ENCODE assay signal across 9 cellular contexts in the genomic region with DNA sequence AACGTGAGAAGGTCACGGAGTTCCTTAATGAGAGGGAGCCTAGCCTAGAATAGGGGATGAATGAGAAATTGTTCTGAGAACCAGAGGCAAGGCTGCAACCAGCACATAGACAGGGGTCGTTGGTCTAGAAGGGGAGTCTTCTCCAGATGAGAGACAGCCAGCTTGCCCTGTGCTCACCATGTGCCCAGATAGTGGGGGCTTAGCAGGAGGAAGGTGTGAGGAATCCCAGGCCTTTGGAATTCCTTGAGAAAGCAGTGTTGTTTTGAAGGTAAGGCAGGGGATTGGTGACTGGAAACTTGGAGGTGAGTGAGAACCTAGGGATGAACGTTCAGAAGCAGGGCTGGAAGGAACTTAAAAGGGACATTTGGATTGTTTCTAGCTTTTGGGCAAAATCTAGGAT. TPM values are rescaled to one million over a fixed set of nuclear protein-coding genes. Genes with fewer than 3 reads are reported as not detected.
DNase-seq lines count a peak whose midpoint lies in the region; ATAC-seq, FAIRE-seq and TF ChIP-seq lines count a peak whose summit lies in the region.
"Had no signal": no experiment of that assay in that cellular context is flagged by ENCODE, and none has a peak within 500 bp of the region (broad histone marks: within the 10 kb centered on the region; RNA-seq: fewer than 3 reads in every experiment).

No MANE protein-coding gene starts in this region.

- H2AFZ ChIP-seq in GM12878 (ENCODE audit: control insufficient read depth, low read depth, low read length) = no peak overlapping the region

- no peak overlapping the region for H4K5ac ChIP-seq in mesendoderm (ENCODE audit: low read length)

- RAD21 ChIA-PET in GM12878 (lab: Charles Lee; ENCODE audit: unreplicated experiment) = interaction anchor here (0.6 to 0.8 kb wide), 3 partner anchors 49 to 325 kb away, joined by 3 read pairs; a partner anchor contains a TSS

- H3K27ac Mint-ChIP-seq in stimulated activated naive CD8-positive, alpha-beta T cell treated with anti-CD3 and anti-CD28 coated beads, Interleukin-15, Interleukin-2, amounts not matched to agents 100 ng/mL and 50 ng/mL, for 24 hours = peak overlapping the region; percentile 39

- H3K36me3 ChIP-seq in GM12878 (ENCODE audit: control insufficient read depth in 2 of 2, insufficient read depth in 2 of 2, low read length in 1 of 2) (peaks cover 11 to 19% of the 10 kb centered on the region in 2 experiments; a peak in 3 of 4 replicates), mesendoderm (ENCODE audit: control insufficient read depth, insufficient read depth, low read length) (no peaks in the 10 kb centered on the region)

- no peak overlapping the region for H2BK15ac ChIP-seq in mesendoderm (replicated peaks; ENCODE audit: low read depth)

- DNase-seq in stimulated activated naive CD8-positive, alpha-beta T cell treated with anti-CD3 and anti-CD28 coated beads, Interleukin-15, Interleukin-2, amounts not matched to agents 100 U/mL and 50 U/mL, for 24 hours = no peak
- no peak for DNase-seq in GM12878 (ENCODE audit: low read depth, low spot score)
- DNase-seq in mesendoderm = peak; percentile 93
- DNase-seq in central memory CD4-positive, alpha-beta T cell = no peak
- no peak for DNase-seq in GM03348 (ENCODE audit: low spot score)
- DNase-seq in MV-4-11 (lab: John Stamatoyannopoulos, UW) = no peak
- DNase-seq: DMS 273 treated with DMSO at 0.1 percent for 48 hours had no signal

- no peaks in the 10 kb centered on the region; the same call in 1 of the 2 replicates for H4K20me1 ChIP-seq in GM12878 (ENCODE audit: control insufficient read depth, insufficient read depth)

- no peak overlapping the region for H2BK120ac ChIP-seq in mesendoderm (ENCODE audit: low read depth, low read length)

- peaks cover 46% of the 10 kb centered on the region for H3K79me2 ChIP-seq in GM12878 (ENCODE audit: control insufficient read depth, insufficient read depth, low read length)
- peaks cover 52% of the 10 kb centered on the region for H3K79me2 ChIP-seq in mesendoderm (ENCODE audit: control insufficient read depth, insufficient read depth, low read length)

- H2AK5ac ChIP-seq in mesendoderm (ENCODE audit: low read length) = peak overlapping the region; percentile 33

- TF ChIP-seq RAD21 in GM12878 (IDR thresholded peaks at IDR 0.05; ENCODE audit: insufficient read depth, low read depth, low read length) = no peak

- peak overlapping the region; percentile 35 for H3K4me3 Mint-ChIP-seq in stimulated activated naive CD8-positive, alpha-beta T cell treated with anti-CD3 and anti-CD28 coated beads, Interleukin-15, Interleukin-2, amounts not matched to agents 100 ng/mL and 50 ng/mL, for 24 hours

- H3K4me3 ChIP-seq in GM12878 = no peak overlapping the region; the same call in 1 of the 2 replicates
- H3K4me3 ChIP-seq in mesendoderm (ENCODE audit: low read length) = no peak overlapping the region

- no peak for TF ChIP-seq CTCF in GM12878 (IDR thresholded peaks at IDR 0.05 in 2 of 3, conservative IDR thresholded peaks at IDR 0.05 in 1 of 3; ENCODE audit: control insufficient read depth in 2 of 3, extremely low read depth in 1 of 3, insufficient read depth in 1 of 3, low read depth in 3 of 3, low read length in 3 of 3)

- H3K9me3 ChIP-seq in GM12878 (replicated peaks; ENCODE audit: control insufficient read depth, insufficient read depth, low read length) = no peaks in the 10 kb centered on the region

- H2BK5ac ChIP-seq in mesendoderm (ENCODE audit: low read length) = no peak overlapping the region

- peaks cover 35% of the 10 kb centered on the region for H3K4me1 ChIP-seq in GM12878 (ENCODE audit: control insufficient read depth, insufficient read depth, low read length)
- H3K4me1 ChIP-seq in mesendoderm (ENCODE audit: control insufficient read depth, low read depth, low read length) = peaks cover 20% of the 10 kb centered on the region

- H4K8ac ChIP-seq in mesendoderm (ENCODE audit: low read depth, low read length) = no peak overlapping the region

- no peaks in the 10 kb centered on the region for H3K27me3 Mint-ChIP-seq in stimulated activated naive CD8-positive, alpha-beta T cell treated with anti-CD3 and anti-CD28 coated beads, Interleukin-15, Interleukin-2, amounts not matched to agents 100 ng/mL and 50 ng/mL, for 24 hours

- ATAC-seq in stimulated activated naive CD8-positive, alpha-beta T cell treated with anti-CD3 and anti-CD28 coated beads, Interleukin-15, Interleukin-2, amounts not matched to agents 100 U/mL and 50 U/mL, for 24 hours = no peak
- ATAC-seq in GM12878 (no peak), GM21423 (IDR thresholded peaks at IDR 0.05; ENCODE audit: unreplicated experiment) (no peak)

- in situ Hi-C loops in GM12878 (cut with MboI) = no loop called here

- no peak for TF ChIP-seq EP300 in GM12878 (IDR thresholded peaks at IDR 0.05; ENCODE audit: borderline replicate concordance in 1 of 2, control insufficient read depth in 1 of 2, low read depth in 2 of 2, low read length in 2 of 2)

- H3K9ac ChIP-seq in GM12878 (ENCODE audit: control insufficient read depth, insufficient read depth, low read length) (0 out of 2 replicates have a peak overlapping the region, but pooled peaks have one; percentile 41), mesendoderm (ENCODE audit: low read length) (no peak overlapping the region)

- no peak overlapping the region for H3K18ac ChIP-seq in mesendoderm (ENCODE audit: low read length)

- no peak for FAIRE-seq in GM12878 (lab: Jason Lieb, UNC)

- intact Hi-C loops in GM12878 (cut with micrococcal nuclease; ENCODE audit: unreplicated experiment) = no loop called here

- H3K27ac ChIP-seq in GM12878 (ENCODE audit: control insufficient read depth, insufficient read depth) = peak overlapping the region; percentile 85
- H3K27ac ChIP-seq in mesendoderm (ENCODE audit: low read depth, low read length) = no peak overlapping the region

- CTCF ChIA-PET in GM12878 (lab: Yijun Ruan, JAX) = interaction anchor here (1.2 to 2.3 kb wide), 5 partner anchors 10 to 119 kb away, joined by 3 to 9 read pairs (median 4); a partner anchor contains a TSS

- no peaks in the 10 kb centered on the region for H3K9me3 Mint-ChIP-seq in stimulated activated naive CD8-positive, alpha-beta T cell treated with anti-CD3 and anti-CD28 coated beads, Interleukin-15, Interleukin-2, amounts not matched to agents 100 ng/mL and 50 ng/mL, for 24 hours

- H3K56ac ChIP-seq in mesendoderm (ENCODE audit: low read length) = peak overlapping the region; percentile 30

- no peak overlapping the region for H3K4ac ChIP-seq in mesendoderm (ENCODE audit: low read depth, low read length)

- peak overlapping the region; percentile 78 for H3K4me2 ChIP-seq in GM12878 (ENCODE audit: control insufficient read depth, insufficient read depth)
- no peak overlapping the region for H3K4me2 ChIP-seq in mesendoderm (ENCODE audit: low read length)

- no TSS peak for BruUV-seq in GM12878 (replicated peaks; lab: Mats Ljungman, UMichigan)

- no peak overlapping the region for H3K23ac ChIP-seq in mesendoderm (ENCODE audit: low read length)

- H3K27me3 ChIP-seq in GM12878 (replicated peaks in 1 of 2; ENCODE audit: control insufficient read depth in 2 of 2, insufficient read depth in 2 of 2, low read length in 1 of 2) (no peaks in the 10 kb centered on the region), mesendoderm (ENCODE audit: insufficient read depth, low read length, poor library complexity) (no peaks in the 10 kb centered on the region)

- TF ChIP-seq POLR2A in GM12878 (IDR thresholded peaks at IDR 0.05; ENCODE audit: low read depth, low read length) = no peak

- POLR2A ChIA-PET in GM12878 (lab: Charles Lee) = interaction anchor here (0.6 to 1.2 kb wide), 2 partner anchors 8 to 11 kb away, joined by 3 to 5 read pairs; no protein-coding TSS in a partner anchor

- peaks cover 84% of the 10 kb centered on the region for H3K4me1 Mint-ChIP-seq in stimulated activated naive CD8-positive, alpha-beta T cell treated with anti-CD3 and anti-CD28 coated beads, Interleukin-15, Interleukin-2, amounts not matched to agents 100 ng/mL and 50 ng/mL, for 24 hours (ENCODE audit: low read depth)

- peaks cover 14% of the 10 kb centered on the region for H3K36me3 Mint-ChIP-seq in stimulated activated naive CD8-positive, alpha-beta T cell treated with anti-CD3 and anti-CD28 coated beads, Interleukin-15, Interleukin-2, amounts not matched to agents 100 ng/mL and 50 ng/mL, for 24 hours (ENCODE audit: low read depth)

- H3K79me1 ChIP-seq in mesendoderm (ENCODE audit: low read length) = peaks cover 37% of the 10 kb centered on the region

- 13% methylated on average over 4 of the region's 4 CpGs for WGBS in GM12878 (ENCODE audit: insufficient coverage, insufficient replicate concordance, low lambda C conversion rate, missing lambda C conversion rate)
- WGBS in mesendoderm (ENCODE audit: extremely low coverage, insufficient coverage, low lambda C conversion rate) = no CpG with 5 or more reads among the region's 4 CpGs

- SMC1A ChIA-PET in GM12878 (lab: Charles Lee; ENCODE audit: uncharacterized antibody, unreplicated experiment) = interaction anchor here (1.5 kb wide), 3 partner anchors 15 to 51 kb away, joined by 3 to 8 read pairs (median 5); no protein-coding TSS in a partner anchor

RNA-seq across cellular contexts. Expression of a gene that starts 29.4 kb away (rescaled TPM):
- 0.40 and 0.81 TPM in 2 replicates for total RNA-seq in GM12878 (2013; cell fraction: nucleolus; rRNA removed)
- 0.05 and 0.17 TPM in 2 replicates for total RNA-seq in GM12878 (2014; rRNA removed)
- total RNA-seq in GM12878 (2014; rRNA removed; fragmentation: Illumina TruSeq; extraction: Trizol) = 0.09 TPM in 1 of 2 replicates, not detected in the other
- 0.16 and 0.28 TPM in 2 replicates for total RNA-seq in GM12878 (2021)
- not detected for polyA plus RNA-seq in GM12878 (2011; ENCODE audit: low read depth)
- 0.07 and 0.11 TPM in 2 replicates for polyA plus RNA-seq in GM12878 (2011; rRNA removed)
- 0.18 TPM in 2 replicates for polyA plus RNA-seq in GM12878 (2011; cell fraction: cytosol; rRNA removed)
- 0.31 and 0.66 TPM in 2 replicates for polyA plus RNA-seq in GM12878 (2011; cell fraction: nucleus; rRNA removed)
- 0.15 and 0.16 TPM in 2 replicates for polyA plus RNA-seq in GM12878 (2012)
- polyA plus RNA-seq in GM12878 (2014; fragmentation: Illumina TruSeq; extraction: Trizol) = 0.06 and 0.10 TPM in 2 replicates
- not detected for polyA plus RNA-seq in GM12878 (2014; fragmentation: Nextera tagmentation; extraction: Ambion mirVana)
- 0.23 and 0.32 TPM in 2 replicates for polyA plus RNA-seq in GM12878 (2014; rRNA removed)
- not detected for polyA plus RNA-seq in GM12878 (2016; fragmentation: Nextera tagmentation; extraction: Ambion mirVana)
- polyA minus RNA-seq in GM12878 (2011; rRNA and poly(A)+ RNA removed) = 0.07 TPM in 1 of 2 replicates, not detected in the other
- not detected in 2 replicates for polyA minus RNA-seq in GM12878 (2011; cell fraction: cytosol; rRNA and poly(A)+ RNA removed)
- polyA minus RNA-seq in GM12878 (2011; cell fraction: nucleus; rRNA and poly(A)+ RNA removed) = 0.12 TPM in 1 of 2 replicates, not detected in the other
- polyA plus RNA-seq in mesendoderm (2013, experiment 1 of 2) = 35.7 TPM
- polyA plus RNA-seq in mesendoderm (2013, experiment 2 of 2) = 36.5 TPM

RNA-seq across cellular contexts. Expression of a gene that starts 48.7 kb away (rescaled TPM):
- 23.7 and 26.6 TPM in 2 replicates for total RNA-seq in GM12878 (2013; cell fraction: nucleolus; rRNA removed)
- total RNA-seq in GM12878 (2014; rRNA removed) = 10.7 and 14.8 TPM in 2 replicates
- 9.3 and 9.7 TPM in 2 replicates for total RNA-seq in GM12878 (2014; rRNA removed; fragmentation: Illumina TruSeq; extraction: Trizol)
- 29.5 and 30.0 TPM in 2 replicates for total RNA-seq in GM12878 (2021)
- 7.8 TPM for polyA plus RNA-seq in GM12878 (2011; ENCODE audit: low read depth)
- 11.3 and 14.5 TPM in 2 replicates for polyA plus RNA-seq in GM12878 (2011; rRNA removed)
- 13.9 and 15.3 TPM in 2 replicates for polyA plus RNA-seq in GM12878 (2011; cell fraction: cytosol; rRNA removed)
- polyA plus RNA-seq in GM12878 (2011; cell fraction: nucleus; rRNA removed) = 21.1 and 29.6 TPM in 2 replicates
- polyA plus RNA-seq in GM12878 (2012) = 12.7 and 13.2 TPM in 2 replicates
- polyA plus RNA-seq in GM12878 (2014; fragmentation: Illumina TruSeq; extraction: Trizol) = 13.6 and 16.1 TPM in 2 replicates
- under 1 TPM; 0.19 to 0.40 TPM for polyA plus RNA-seq in GM12878 (2014; fragmentation: Nextera tagmentation; extraction: Ambion mirVana)
- 20.2 and 22.2 TPM in 2 replicates for polyA plus RNA-seq in GM12878 (2014; rRNA removed)
- 10 to 100 TPM in 1 of 2 experiments, 1 to 10 TPM in 1; 4.1 to 11.9 TPM for polyA plus RNA-seq in GM12878 (2016; fragmentation: Nextera tagmentation; extraction: Ambion mirVana)
- 20.0 and 24.5 TPM in 2 replicates for polyA minus RNA-seq in GM12878 (2011; rRNA and poly(A)+ RNA removed)
- polyA minus RNA-seq in GM12878 (2011; cell fraction: cytosol; rRNA and poly(A)+ RNA removed) = 14.2 and 16.5 TPM in 2 replicates
- 8.9 and 19.0 TPM in 2 replicates for polyA minus RNA-seq in GM12878 (2011; cell fraction: nucleus; rRNA and poly(A)+ RNA removed)
- 44.0 TPM for polyA plus RNA-seq in mesendoderm (2013, experiment 1 of 2)
- polyA plus RNA-seq in mesendoderm (2013, experiment 2 of 2) = 44.6 TPM

RNA-seq across cellular contexts. Expression of a gene that starts 51.2 kb away (rescaled TPM):
- total RNA-seq in GM12878 (2013; cell fraction: nucleolus; rRNA removed) = 57.1 and 59.5 TPM in 2 replicates
- 16.4 and 17.5 TPM in 2 replicates for total RNA-seq in GM12878 (2014; rRNA removed)
- total RNA-seq in GM12878 (2014; rRNA removed; fragmentation: Illumina TruSeq; extraction: Trizol) = 18.0 and 19.1 TPM in 2 replicates
- total RNA-seq in GM12878 (2021) = 25.0 and 25.7 TPM in 2 replicates
- polyA plus RNA-seq in GM12878 (2011; ENCODE audit: low read depth) = 11.0 TPM
- polyA plus RNA-seq in GM12878 (2011; rRNA removed) = 16.3 and 22.4 TPM in 2 replicates
- 28.8 and 33.0 TPM in 2 replicates for polyA plus RNA-seq in GM12878 (2011; cell fraction: cytosol; rRNA removed)
- 47.3 and 63.9 TPM in 2 replicates for polyA plus RNA-seq in GM12878 (2011; cell fraction: nucleus; rRNA removed)
- 14.0 and 14.5 TPM in 2 replicates for polyA plus RNA-seq in GM12878 (2012)
- polyA plus RNA-seq in GM12878 (2014; fragmentation: Illumina TruSeq; extraction: Trizol) = 31.6 and 31.7 TPM in 2 replicates
- 1 to 10 TPM; 4.8 to 6.0 TPM for polyA plus RNA-seq in GM12878 (2014; fragmentation: Nextera tagmentation; extraction: Ambion mirVana)
- polyA plus RNA-seq in GM12878 (2014; rRNA removed) = 24.7 and 24.8 TPM in 2 replicates
- 10 to 100 TPM; 21.9 to 23.5 TPM for polyA plus RNA-seq in GM12878 (2016; fragmentation: Nextera tagmentation; extraction: Ambion mirVana)
- 16.7 and 32.3 TPM in 2 replicates for polyA minus RNA-seq in GM12878 (2011; rRNA and poly(A)+ RNA removed)
- 4.5 and 6.1 TPM in 2 replicates for polyA minus RNA-seq in GM12878 (2011; cell fraction: cytosol; rRNA and poly(A)+ RNA removed)
- 16.4 and 29.7 TPM in 2 replicates for polyA minus RNA-seq in GM12878 (2011; cell fraction: nucleus; rRNA and poly(A)+ RNA removed)
- 20.3 TPM for polyA plus RNA-seq in mesendoderm (2013, experiment 1 of 2)
- polyA plus RNA-seq in mesendoderm (2013, experiment 2 of 2) = 19.6 TPM
